ENCODE assay signal across 22 cellular contexts in genomic region chr9:109707355-109707754, GRCh38.
"Had no signal": no experiment of that assay in that cellular context is flagged by ENCODE, and none has a peak within 500 bp of the region (broad histone marks: within the 10 kb centered on the region; RNA-seq: fewer than 3 reads in every experiment).

No MANE protein-coding gene starts in this region.

- H3K36me3 ChIP-seq: adrenal gland, left lung, transverse colon had no signal

- H3K4me3 ChIP-seq: adrenal gland, left lung, smooth muscle cell, transverse colon had no signal

- FAIRE-seq: frontal cortex had no signal

- H3K4me2 ChIP-seq: SK-N-SH, smooth muscle cell had no signal

- ATAC-seq: activated CD8-positive, alpha-beta memory T cell treated with anti-CD3 and anti-CD28 coated beads, Interleukin-2, amount 10 ng/mL, durations not matched to agents 7 days and 5 days; left lung had no signal

- DNase-seq: activated CD4-positive, alpha-beta T cell treated with anti-CD3 and anti-CD28 coated beads for 1 hour; activated CD4-positive, alpha-beta T cell treated with anti-CD3 and anti-CD28 coated beads, Interleukin-2, amount 50 U/mL, for 48 hours; activated CD8-positive, alpha-beta memory T cell treated with anti-CD3 and anti-CD28 coated beads, Interleukin-2, amount 10 ng/mL, durations not matched to agents 7 days and 5 days; activated naive CD4-positive, alpha-beta T cell treated with anti-CD3 and anti-CD28 coated beads, Interleukin-2, amount 10 ng/mL, durations not matched to agents 7 days and 5 days; activated T-cell treated with anti-CD3 and anti-CD28 coated beads, Interleukin-2, amount 50 U/mL, for 1 hour; adrenal gland; effector memory CD4-positive, alpha-beta T cell; islet precursor cell; left lung; mesenchymal stem cell; nucleus accumbens; posterior cingulate gyrus; SK-N-SH; stimulated activated CD4-positive, alpha-beta T cell treated with anti-CD3 and anti-CD28 coated beads, Interleukin-4, amount 100 ng/mL, for 4 hours; stimulated activated CD8-positive, alpha-beta memory T cell treated with anti-CD3 and anti-CD28 coated beads, Interleukin-4, amount 100 ng/mL, for 48 hours; stimulated activated naive CD4-positive, alpha-beta T cell treated with Interleukin-2 at 50 U/mL for 16 hours; T-helper 1 cell; T1000; transverse colon had no signal

- H3K27me3 ChIP-seq: adrenal gland, left lung, transverse colon had no signal

- H3K9ac ChIP-seq: SK-N-SH had no signal

- H3K4me1 ChIP-seq: adrenal gland, left lung, transverse colon had no signal

- H3K27ac ChIP-seq: adrenal gland, left lung, transverse colon, VCaP had no signal

- H3K9me3 ChIP-seq: adrenal gland, left lung, SK-N-SH, transverse colon had no signal
